Comparison of ENCODE assay signal across 1 cellular context in genomic region chr1:173303984-173304383, GRCh38.
TF ChIP-seq lines count a peak whose summit lies in the region.

No MANE protein-coding gene starts in this region.

TF ChIP-seq in GM12878, 131 proteins besides CTCF, POLR2A, EP300 and RAD21 (continued from another document and continues in another):
- TF ChIP-seq E4F1 (IDR thresholded peaks at IDR 0.05; ENCODE audit: borderline replicate concordance, partially characterized antibody) (no peak), CREM (IDR thresholded peaks at IDR 0.05; ENCODE audit: low read depth) (no peak), TAF1 (IDR thresholded peaks at IDR 0.05; ENCODE audit: borderline replicate concordance, low read depth, low read length) (no peak), CHD2 (IDR thresholded peaks at IDR 0.05; ENCODE audit: borderline replicate concordance, low read depth, low read length) (no peak), JUNB (IDR thresholded peaks at IDR 0.05) (peak; percentile 72), FOXM1 (IDR thresholded peaks at IDR 0.05; ENCODE audit: low read depth, low read length) (peak; percentile 82; the same call in 1 of the 2 replicates), BMI1 (IDR thresholded peaks at IDR 0.05; ENCODE audit: borderline replicate concordance) (peak; percentile 57; the same call in 1 of the 2 replicates), SREBF1 (IDR thresholded peaks at IDR 0.05; ENCODE audit: low read length) (0 out of 2 replicates have a peak, but pooled peaks have one; percentile 28), CUX1 (IDR thresholded peaks at IDR 0.05; ENCODE audit: insufficient replicate concordance, low read depth, low read length) (no peak), FOXK2 (IDR thresholded peaks at IDR 0.05) (no peak), GABPA (IDR thresholded peaks at IDR 0.05; ENCODE audit: low read depth) (no peak), RUNX3 (IDR thresholded peaks at IDR 0.05; ENCODE audit: low read length) (peak; percentile 72), NR2C1 (IDR thresholded peaks at IDR 0.05) (no peak), E2F8 (IDR thresholded peaks at IDR 0.05; ENCODE audit: low read depth, partially characterized antibody) (no peak), SMARCA5 (IDR thresholded peaks at IDR 0.05) (no peak), RFX5 (IDR thresholded peaks at IDR 0.05; ENCODE audit: low read depth, low read length) (no peak), TBL1XR1 (IDR thresholded peaks at IDR 0.05; ENCODE audit: low read depth, low read length) (no peak), TCF7 (IDR thresholded peaks at IDR 0.05; ENCODE audit: borderline replicate concordance) (no peak), MTA2 (IDR thresholded peaks at IDR 0.05; ENCODE audit: low read depth) (peak; percentile 66; the same call in 1 of the 2 replicates), ZZZ3 (IDR thresholded peaks at IDR 0.05; ENCODE audit: control insufficient read depth, insufficient read length, low read depth) (no peak), ETV6 (conservative IDR thresholded peaks at IDR 0.05 in 1 of 2, IDR thresholded peaks at IDR 0.05 in 1 of 2; ENCODE audit: borderline replicate concordance in 1 of 2, low read depth in 1 of 2) (no peak), KAT2A (conservative IDR thresholded peaks at IDR 0.05; ENCODE audit: control insufficient read depth, low read depth, low read length) (no peak), IKZF1 (conservative IDR thresholded peaks at IDR 0.05) (peak; percentile 36; the same call in 1 of the 2 replicates), MTA3 (IDR thresholded peaks at IDR 0.05; ENCODE audit: borderline replicate concordance, low read length) (no peak), SMAD5 (IDR thresholded peaks at IDR 0.05; ENCODE audit: low read depth) (no peak), IKZF2 (IDR thresholded peaks at IDR 0.05) (peak in 1 of 2 experiments; percentile 19; a peak in 2 of 4 replicates), ZNF207 (IDR thresholded peaks at IDR 0.05; ENCODE audit: borderline replicate concordance) (no peak), CHD4 (IDR thresholded peaks at IDR 0.05) (no peak), ATF3 (IDR thresholded peaks at IDR 0.05; ENCODE audit: borderline replicate concordance, extremely low read depth, low read depth, low read length) (no peak), SP1 (IDR thresholded peaks at IDR 0.05; ENCODE audit: low read depth, low read length) (no peak), STAT1 (conservative IDR thresholded peaks at IDR 0.05) (no peak), MEF2A (IDR thresholded peaks at IDR 0.05; ENCODE audit: insufficient read depth, low read depth, low read length) (0 out of 2 replicates have a peak, but pooled peaks have one; percentile 47), RELB (IDR thresholded peaks at IDR 0.05; ENCODE audit: low read depth) (peak; percentile 40; the same call in 1 of the 2 replicates), PAX8 (IDR thresholded peaks at IDR 0.05) (no peak), MXI1 (IDR thresholded peaks at IDR 0.05; ENCODE audit: low read depth, low read length) (no peak), ZNF274 (IDR thresholded peaks at IDR 0.05; ENCODE audit: insufficient read depth, insufficient read length) (no peak), PRDM15 (CRISPR knock-in tag; IDR thresholded peaks at IDR 0.05) (no peak), BHLHE40 (IDR thresholded peaks at IDR 0.05; ENCODE audit: borderline replicate concordance in 1 of 2, low read depth in 2 of 2, low read length in 1 of 2) (no peak; a peak in 1 of 4 replicates), HSF1 (IDR thresholded peaks at IDR 0.05; ENCODE audit: low read depth, low read length) (no peak), POU2F2 (IDR thresholded peaks at IDR 0.05; ENCODE audit: borderline replicate concordance, low read depth, low read length) (no peak), CEBPZ (IDR thresholded peaks at IDR 0.05; ENCODE audit: low read depth, low read length) (no peak)
